1 cellular context compared by ENCODE assay signal in the genomic region with DNA sequence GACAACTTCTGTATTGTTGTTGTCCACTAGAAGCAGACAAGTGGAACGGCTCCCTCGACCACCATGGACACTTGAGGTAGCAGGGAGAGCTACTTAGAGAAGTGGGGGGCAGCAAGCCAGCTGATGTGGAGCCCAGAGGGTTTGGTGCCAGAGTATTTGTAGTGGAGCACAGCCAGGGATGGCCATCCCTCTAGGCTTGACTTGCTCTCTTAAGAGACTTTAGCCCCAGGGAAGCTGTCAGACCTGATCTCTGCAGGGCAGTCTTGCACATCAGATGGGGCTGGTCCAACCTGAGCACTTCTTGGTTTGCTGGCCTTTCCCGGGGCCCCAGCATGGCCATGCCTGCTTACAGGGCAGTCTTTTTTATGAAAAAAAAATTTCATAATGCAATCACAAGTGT.
TF ChIP-seq lines count a peak whose summit lies in the region.

No MANE protein-coding gene starts in this region.

TF ChIP-seq in GM12878, 131 proteins besides CTCF, POLR2A, EP300 and RAD21:
- TF ChIP-seq TCF12 (IDR thresholded peaks at IDR 0.05; ENCODE audit: low read depth, low read length): no peak
- TF ChIP-seq WRNIP1 (IDR thresholded peaks at IDR 0.05; ENCODE audit: borderline replicate concordance, low read depth, low read length): no peak
- TF ChIP-seq NRF1 (conservative IDR thresholded peaks at IDR 0.05; ENCODE audit: low read depth, low read length): no peak
- TF ChIP-seq BMI1 (IDR thresholded peaks at IDR 0.05; ENCODE audit: borderline replicate concordance): no peak
- no peak for TF ChIP-seq CEBPB (IDR thresholded peaks at IDR 0.05; ENCODE audit: borderline replicate concordance in 1 of 2, low read depth in 2 of 2, low read length in 2 of 2)
- TF ChIP-seq KLF5 (IDR thresholded peaks at IDR 0.05; ENCODE audit: partially characterized antibody): no peak
- no peak for TF ChIP-seq LARP7 (IDR thresholded peaks at IDR 0.05)
- TF ChIP-seq, protein P1, sequence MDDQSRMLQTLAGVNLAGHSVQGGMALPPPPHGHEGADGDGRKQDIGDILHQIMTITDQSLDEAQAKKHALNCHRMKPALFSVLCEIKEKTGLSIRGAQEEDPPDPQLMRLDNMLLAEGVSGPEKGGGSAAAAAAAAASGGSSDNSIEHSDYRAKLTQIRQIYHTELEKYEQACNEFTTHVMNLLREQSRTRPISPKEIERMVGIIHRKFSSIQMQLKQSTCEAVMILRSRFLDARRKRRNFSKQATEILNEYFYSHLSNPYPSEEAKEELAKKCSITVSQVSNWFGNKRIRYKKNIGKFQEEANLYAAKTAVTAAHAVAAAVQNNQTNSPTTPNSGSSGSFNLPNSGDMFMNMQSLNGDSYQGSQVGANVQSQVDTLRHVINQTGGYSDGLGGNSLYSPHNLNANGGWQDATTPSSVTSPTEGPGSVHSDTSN (IDR thresholded peaks at IDR 0.05; ENCODE audit: insufficient replicate concordance, low read depth, low read length): no peak
- TF ChIP-seq, protein P2, sequence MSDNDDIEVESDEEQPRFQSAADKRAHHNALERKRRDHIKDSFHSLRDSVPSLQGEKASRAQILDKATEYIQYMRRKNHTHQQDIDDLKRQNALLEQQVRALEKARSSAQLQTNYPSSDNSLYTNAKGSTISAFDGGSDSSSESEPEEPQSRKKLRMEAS (IDR thresholded peaks at IDR 0.05; ENCODE audit: low read depth, low read length): no peak
- TF ChIP-seq EGR1 (IDR thresholded peaks at IDR 0.05; ENCODE audit: borderline replicate concordance in 1 of 2, low read depth in 2 of 2, low read length in 2 of 2): no peak
- TF ChIP-seq RELA (IDR thresholded peaks at IDR 0.05; ENCODE audit: borderline replicate concordance, partially characterized antibody): no peak
- TF ChIP-seq, protein P3, sequence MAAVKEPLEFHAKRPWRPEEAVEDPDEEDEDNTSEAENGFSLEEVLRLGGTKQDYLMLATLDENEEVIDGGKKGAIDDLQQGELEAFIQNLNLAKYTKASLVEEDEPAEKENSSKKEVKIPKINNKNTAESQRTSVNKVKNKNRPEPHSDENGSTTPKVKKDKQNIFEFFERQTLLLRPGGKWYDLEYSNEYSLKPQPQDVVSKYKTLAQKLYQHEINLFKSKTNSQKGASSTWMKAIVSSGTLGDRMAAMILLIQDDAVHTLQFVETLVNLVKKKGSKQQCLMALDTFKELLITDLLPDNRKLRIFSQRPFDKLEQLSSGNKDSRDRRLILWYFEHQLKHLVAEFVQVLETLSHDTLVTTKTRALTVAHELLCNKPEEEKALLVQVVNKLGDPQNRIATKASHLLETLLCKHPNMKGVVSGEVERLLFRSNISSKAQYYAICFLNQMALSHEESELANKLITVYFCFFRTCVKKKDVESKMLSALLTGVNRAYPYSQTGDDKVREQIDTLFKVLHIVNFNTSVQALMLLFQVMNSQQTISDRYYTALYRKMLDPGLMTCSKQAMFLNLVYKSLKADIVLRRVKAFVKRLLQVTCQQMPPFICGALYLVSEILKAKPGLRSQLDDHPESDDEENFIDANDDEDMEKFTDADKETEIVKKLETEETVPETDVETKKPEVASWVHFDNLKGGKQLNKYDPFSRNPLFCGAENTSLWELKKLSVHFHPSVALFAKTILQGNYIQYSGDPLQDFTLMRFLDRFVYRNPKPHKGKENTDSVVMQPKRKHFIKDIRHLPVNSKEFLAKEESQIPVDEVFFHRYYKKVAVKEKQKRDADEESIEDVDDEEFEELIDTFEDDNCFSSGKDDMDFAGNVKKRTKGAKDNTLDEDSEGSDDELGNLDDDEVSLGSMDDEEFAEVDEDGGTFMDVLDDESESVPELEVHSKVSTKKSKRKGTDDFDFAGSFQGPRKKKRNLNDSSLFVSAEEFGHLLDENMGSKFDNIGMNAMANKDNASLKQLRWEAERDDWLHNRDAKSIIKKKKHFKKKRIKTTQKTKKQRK (IDR thresholded peaks at IDR 0.05; ENCODE audit: low read depth, low read length): no peak
- no peak for TF ChIP-seq GABPA (IDR thresholded peaks at IDR 0.05; ENCODE audit: low read depth)
- TF ChIP-seq SREBF1 (IDR thresholded peaks at IDR 0.05; ENCODE audit: low read length): no peak
- TF ChIP-seq SMARCA5 (IDR thresholded peaks at IDR 0.05): no peak
- no peak for TF ChIP-seq SREBF2 (IDR thresholded peaks at IDR 0.05; ENCODE audit: low read length)
